1 cellular context compared by ENCODE assay signal in genomic region chr14:25396128-25396527, GRCh38.
TF ChIP-seq lines count a peak whose summit lies in the region.

No MANE protein-coding gene starts in this region.

TF ChIP-seq in endothelial cell of umbilical vein, 7 proteins besides CTCF, POLR2A, EP300 and RAD21 (continued from another document):
- TF ChIP-seq GATA2 (IDR thresholded peaks at IDR 0.05; ENCODE audit: insufficient read depth, insufficient read length, low read depth, low read length) (no peak), POLR2AphosphoS5 (IDR thresholded peaks at IDR 0.05; ENCODE audit: insufficient read depth, low read depth, low read length) (no peak), FOS (IDR thresholded peaks at IDR 0.05; ENCODE audit: borderline replicate concordance, insufficient read depth, low read length) (peak; percentile 27)
